In genomic region chr7:20112646-20113045, GRCh38 we compare ENCODE assay signal across 1 cellular context.
TF ChIP-seq lines count a peak whose summit lies in the region.

No MANE protein-coding gene starts in this region.

TF ChIP-seq in GM23338, 12 proteins besides CTCF, POLR2A, EP300 and RAD21 (continued from another document):
- no peak for TF ChIP-seq ETS1 (IDR thresholded peaks at IDR 0.05)
